Comparison of ENCODE assay signal across 12 cellular contexts in the genomic region with DNA sequence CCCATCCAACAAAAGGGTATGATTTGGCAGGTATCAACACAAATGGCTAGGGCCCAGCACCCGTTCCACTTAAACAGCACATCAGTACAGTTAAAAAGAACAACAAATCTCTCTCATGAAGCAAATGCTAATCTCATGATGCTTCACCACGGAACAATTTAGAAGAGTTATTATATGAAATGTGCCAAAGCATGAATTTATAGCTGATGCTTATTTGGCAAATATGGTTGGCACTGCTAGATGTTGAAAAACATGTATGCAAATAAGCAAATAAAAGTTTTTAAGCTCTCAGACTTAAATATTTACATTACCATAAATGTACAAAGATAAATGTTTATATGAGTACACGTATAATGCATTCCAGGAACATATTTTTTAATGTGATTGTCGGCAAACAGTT. TPM values are rescaled to one million over a fixed set of nuclear protein-coding genes. Genes with fewer than 3 reads are reported as not detected.
A peak's percentile ranks its signal among the peaks of the same experiment; 100 is the strongest.
DNase-seq lines count a peak whose midpoint lies in the region; ATAC-seq and TF ChIP-seq lines count a peak whose summit lies in the region.
"Had no signal": no experiment of that assay in that cellular context is flagged by ENCODE, and none has a peak within 500 bp of the region (broad histone marks: within the 10 kb centered on the region; RNA-seq: fewer than 3 reads in every experiment).

No MANE protein-coding gene starts in this region.

- ATAC-seq in activated B cell treated with CpG ODN at 0.5 μM for 24 hours (ENCODE audit: low read depth) (no peak), thoracic aorta (ENCODE audit: insufficient number of reproducible peaks, low FRiP score, low read depth) (no peak)

- no peaks in the 10 kb centered on the region for H3K27me3 ChIP-seq in thoracic aorta (replicated peaks; ENCODE audit: insufficient read depth)
- H3K27me3 ChIP-seq: neutrophil had no signal

- no peak overlapping the region for H3K27ac ChIP-seq in thoracic aorta
- H3K27ac ChIP-seq: neutrophil had no signal

- peaks cover 6% of the 10 kb centered on the region for H3K36me3 Mint-ChIP-seq in activated CD4-positive, alpha-beta T cell treated with anti-CD3 and anti-CD28 coated beads, Interleukin-2, amount 10 ng/mL, durations not matched to agents 24 days and 14 days (ENCODE audit: low read depth)
- H3K36me3 Mint-ChIP-seq in activated B cell treated with CpG ODN at 0.5 μM for 24 hours (ENCODE audit: low read depth) (peaks cover 12% of the 10 kb centered on the region), immature natural killer cell (no peaks in the 10 kb centered on the region)

- TF ChIP-seq CTCF in activated B cell treated with CpG ODN at 0.5 μM for 24 hours (IDR thresholded peaks at IDR 0.05) (no peak), thoracic aorta (IDR thresholded peaks at IDR 0.05) (no peak)

- H3K36me3 ChIP-seq in thoracic aorta, result no peaks in the 10 kb centered on the region
- H3K36me3 ChIP-seq: neutrophil had no signal

- intact Hi-C loops in activated CD4-positive, alpha-beta T cell treated with anti-CD3 and anti-CD28 coated beads, Interleukin-2, amount 10 ng/mL, durations not matched to agents 24 days and 14 days (cut with micrococcal nuclease), result no loop called here
- intact Hi-C loops in activated B cell treated with CpG ODN at 0.5 μM for 24 hours (cut with micrococcal nuclease), result no loop called here

- peaks cover 21% of the 10 kb centered on the region for H3K4me1 Mint-ChIP-seq in activated CD4-positive, alpha-beta T cell treated with anti-CD3 and anti-CD28 coated beads, Interleukin-2, amount 10 ng/mL, durations not matched to agents 24 days and 14 days
- H3K4me1 Mint-ChIP-seq in activated B cell treated with CpG ODN at 0.5 μM for 24 hours, result peaks cover 36% of the 10 kb centered on the region
- peaks cover 34 to 52% of the 10 kb centered on the region in 2 donors for H3K4me1 Mint-ChIP-seq in immature natural killer cell

- no peak for DNase-seq in activated CD4-positive, alpha-beta T cell treated with anti-CD3 and anti-CD28 coated beads, Interleukin-2, amount 10 ng/mL, durations not matched to agents 24 days and 14 days
- DNase-seq in activated CD4-positive, alpha-beta T cell treated with anti-CD3 and anti-CD28 coated beads for 1 hour, result no peak
- no peak for DNase-seq in activated B cell treated with CpG ODN at 0.5 μM for 24 hours
- DNase-seq in immature natural killer cell, result no peak
- no peak for DNase-seq in thoracic aorta (ENCODE audit: low spot score)
- DNase-seq in stimulated activated CD4-positive, alpha-beta T cell treated with anti-CD3 and anti-CD28 coated beads, Interleukin-15, amount 100 ng/mL, for 24 hours, result no peak
- DNase-seq in activated CD4-positive, alpha-beta T cell treated with anti-CD3 and anti-CD28 coated beads, Interleukin-2, amount 50 U/mL, for 4 hours, result no peak
- no peak for DNase-seq in NCI-H128 (lab: John Stamatoyannopoulos, UW; ENCODE audit: unreplicated experiment)
- DNase-seq: NCI-H146; stimulated activated CD4-positive, alpha-beta T cell treated with anti-CD3 and anti-CD28 coated beads, Interleukin-2, amount 100 ng/mL, for 24 hours; stimulated activated naive CD4-positive, alpha-beta T cell treated with Interleukin-2 at 50 U/mL for 16 hours had no signal

- H3K27ac Mint-ChIP-seq in activated CD4-positive, alpha-beta T cell treated with anti-CD3 and anti-CD28 coated beads, Interleukin-2, amount 10 ng/mL, durations not matched to agents 24 days and 14 days, result no peak overlapping the region
- H3K27ac Mint-ChIP-seq in activated B cell treated with CpG ODN at 0.5 μM for 24 hours (no peak overlapping the region), immature natural killer cell (no peak overlapping the region)

- H3K4me1 ChIP-seq in thoracic aorta (ENCODE audit: control insufficient read depth in 1 of 2, low read depth in 2 of 2), result peaks cover 26 to 32% of the 10 kb centered on the region in 2 donors

- H3K9me3 ChIP-seq in thoracic aorta, result no peaks in the 10 kb centered on the region
- H3K9me3 ChIP-seq: neutrophil had no signal

- POLR2A ChIA-PET in activated B cell treated with CpG ODN at 0.5 μM for 24 hours (lab: Charles Lee), result no interaction called here

- no peaks in the 10 kb centered on the region for H3K27me3 Mint-ChIP-seq in activated CD4-positive, alpha-beta T cell treated with anti-CD3 and anti-CD28 coated beads, Interleukin-2, amount 10 ng/mL, durations not matched to agents 24 days and 14 days
- H3K27me3 Mint-ChIP-seq in activated B cell treated with CpG ODN at 0.5 μM for 24 hours, result no peaks in the 10 kb centered on the region
- H3K27me3 Mint-ChIP-seq in immature natural killer cell (ENCODE audit: low read depth in 3 of 3), result peaks cover 10 to 22% (median 13%) of the 10 kb centered on the region in 3 donors

- CTCF ChIA-PET in activated B cell treated with CpG ODN at 0.5 μM for 24 hours (lab: Charles Lee), result interaction anchor here (0.6 to 2.1 kb wide), 2 partner anchors 8 to 71 kb away, joined by 3 to 6 read pairs; no protein-coding TSS in a partner anchor

- peak overlapping the region; percentile 27 for H3K4me3 Mint-ChIP-seq in activated CD4-positive, alpha-beta T cell treated with anti-CD3 and anti-CD28 coated beads, Interleukin-2, amount 10 ng/mL, durations not matched to agents 24 days and 14 days
- peak overlapping the region; percentile 12 for H3K4me3 Mint-ChIP-seq in activated B cell treated with CpG ODN at 0.5 μM for 24 hours
- H3K4me3 Mint-ChIP-seq in immature natural killer cell, result peak overlapping the region in 4 of 5 donors; percentile 9 to 98 (median 57)

- no peaks in the 10 kb centered on the region for H3K9me3 Mint-ChIP-seq in activated CD4-positive, alpha-beta T cell treated with anti-CD3 and anti-CD28 coated beads, Interleukin-2, amount 10 ng/mL, durations not matched to agents 24 days and 14 days
- H3K9me3 Mint-ChIP-seq in activated B cell treated with CpG ODN at 0.5 μM for 24 hours, result no peaks in the 10 kb centered on the region
- H3K9me3 Mint-ChIP-seq in immature natural killer cell, result peaks cover 0 to 2% (median 0%) of the 10 kb centered on the region in 6 donors

- H3K4me3 ChIP-seq in thoracic aorta, result peak overlapping the region; percentile 94

RNA-seq across cellular contexts. Expression of a gene that starts 2.3 kb away (rescaled TPM):
- total RNA-seq in activated CD4-positive, alpha-beta T cell treated with anti-CD3 and anti-CD28 coated beads, Interleukin-2, amount 10 ng/mL, durations not matched to agents 24 days and 14 days, result 25.9 and 28.2 TPM in 2 replicates
- total RNA-seq in activated B cell treated with CpG ODN at 0.5 μM for 24 hours (31.8 and 34.2 TPM in 2 replicates), thoracic aorta (10 to 100 TPM; 94.2 to 95.9 TPM)
- polyA plus RNA-seq in immature natural killer cell, result 1 to 10 TPM in 2 of 3 donors, under 1 TPM in 1; 0.77 to 7.2 (median 2.5) TPM

RNA-seq across cellular contexts. Expression of a gene that starts 3.0 kb away (rescaled TPM):
- total RNA-seq in activated CD4-positive, alpha-beta T cell treated with anti-CD3 and anti-CD28 coated beads, Interleukin-2, amount 10 ng/mL, durations not matched to agents 24 days and 14 days, result 42.3 and 46.4 TPM in 2 replicates
- 53.9 and 56.5 TPM in 2 replicates for total RNA-seq in activated B cell treated with CpG ODN at 0.5 μM for 24 hours
- 10 to 100 TPM; 26.8 to 56.2 (median 53.1) TPM for polyA plus RNA-seq in immature natural killer cell
- total RNA-seq in thoracic aorta, result 10 to 100 TPM; 25.7 to 47.3 TPM
